Comparison of ENCODE assay signal across 16 cellular contexts in the genomic region with DNA sequence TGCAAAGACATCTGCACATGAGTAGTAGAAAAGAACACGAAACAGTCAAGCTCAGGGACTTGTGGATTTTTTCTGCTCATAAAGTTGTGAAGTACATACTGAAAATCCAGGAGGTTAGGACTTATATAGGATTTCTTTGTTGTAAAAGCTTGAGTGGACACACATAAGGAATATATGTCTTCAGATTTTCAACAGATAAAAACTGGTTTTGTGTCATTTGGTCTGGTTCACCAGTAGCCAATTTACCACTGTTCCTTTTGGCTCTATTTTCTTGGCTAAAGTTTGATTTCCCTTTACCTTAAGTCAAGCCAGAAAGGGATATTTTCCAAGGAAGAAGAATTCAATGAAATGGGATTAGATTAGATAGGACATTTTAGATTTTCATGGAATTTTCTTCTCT.
DNase-seq lines count a peak whose midpoint lies in the region; ATAC-seq and TF ChIP-seq lines count a peak whose summit lies in the region.
"Had no signal": no experiment of that assay in that cellular context is flagged by ENCODE, and none has a peak within 500 bp of the region (broad histone marks: within the 10 kb centered on the region; RNA-seq: fewer than 3 reads in every experiment).

No MANE protein-coding gene starts in this region.

- DNase-seq in natural killer cell treated with Interleukin-12 subunit alpha and Interleukin-12 subunit beta and Interleukin-15 and Interleukin-18, amount 100 ng/mL, for 72 hours (ENCODE audit: low spot score) = no peak
- DNase-seq in natural killer cell = no peak
- peak; percentile 72 for DNase-seq in LNCaP clone FGC (ENCODE audit: low read depth)
- no peak for DNase-seq in psoas muscle
- no peak for DNase-seq in iPS-NIHi7 (ENCODE audit: extremely low spot score)
- DNase-seq: C1 segment of cervical spinal cord; Calu3; CD4-positive, alpha-beta memory T cell; COR-L47; DMS53; DMS79 treated with DMSO at 0.1 percent for 48 hours; GF-D8; H9 had no signal

- peak overlapping the region; percentile 75 for H3K27ac ChIP-seq in psoas muscle

- H3K36me3 Mint-ChIP-seq in natural killer cell treated with Interleukin-12 subunit alpha and Interleukin-12 subunit beta and Interleukin-15 and Interleukin-18, amount 100 ng/mL, for 72 hours = peaks cover 37% of the 10 kb centered on the region
- no peaks in the 10 kb centered on the region for H3K36me3 Mint-ChIP-seq in natural killer cell

- WGBS in psoas muscle, 3 donors = 78 to 92% (median 89%) methylated on average over 1 of the region's 1 CpG

- no peaks in the 10 kb centered on the region for H3K27me3 ChIP-seq in psoas muscle (ENCODE audit: insufficient read depth in 3 of 3, low read length in 2 of 3)

- no peaks in the 10 kb centered on the region for H3K36me3 ChIP-seq in psoas muscle (ENCODE audit: insufficient read depth in 1 of 2, low read depth in 1 of 2)

- H3K4me1 Mint-ChIP-seq in natural killer cell treated with Interleukin-12 subunit alpha and Interleukin-12 subunit beta and Interleukin-15 and Interleukin-18, amount 100 ng/mL, for 72 hours (ENCODE audit: low read depth in 2 of 2) = peaks cover 68 to 70% of the 10 kb centered on the region in 2 donors
- H3K4me1 Mint-ChIP-seq in natural killer cell = peaks cover 29 to 41% of the 10 kb centered on the region in 2 donors
- H3K4me1 Mint-ChIP-seq: CD4-positive, alpha-beta memory T cell had no signal

- no peak overlapping the region for H3K4me3 Mint-ChIP-seq in natural killer cell treated with Interleukin-12 subunit alpha and Interleukin-12 subunit beta and Interleukin-15 and Interleukin-18, amount 100 ng/mL, for 72 hours
- no peak overlapping the region for H3K4me3 Mint-ChIP-seq in natural killer cell
- H3K4me3 Mint-ChIP-seq: CD4-positive, alpha-beta memory T cell; GM23338; H9 had no signal

- H3K4me1 ChIP-seq in psoas muscle = peaks cover 32% of the 10 kb centered on the region

- H3K4me3 ChIP-seq in LNCaP clone FGC (ENCODE audit: low read depth, low read length) (no peak overlapping the region), psoas muscle (no peak overlapping the region)
- H3K4me3 ChIP-seq: GM23338 had no signal

- peaks cover 6% of the 10 kb centered on the region for H3K9me3 Mint-ChIP-seq in natural killer cell treated with Interleukin-12 subunit alpha and Interleukin-12 subunit beta and Interleukin-15 and Interleukin-18, amount 100 ng/mL, for 72 hours
- H3K9me3 Mint-ChIP-seq in natural killer cell = no peaks in the 10 kb centered on the region

- no peaks in the 10 kb centered on the region for H3K9me3 ChIP-seq in psoas muscle

- intact Hi-C loops in natural killer cell (cut with micrococcal nuclease) = loop anchor here (10.0 kb wide), 1 partner anchor 626 kb away; no protein-coding TSS in a partner anchor
- intact Hi-C loops in psoas muscle (cut with DNase I) = no loop called here

- peak overlapping the region; percentile 54 to 95 for H3K27ac Mint-ChIP-seq in natural killer cell treated with Interleukin-12 subunit alpha and Interleukin-12 subunit beta and Interleukin-15 and Interleukin-18, amount 100 ng/mL, for 72 hours
- H3K27ac Mint-ChIP-seq in natural killer cell = no peak overlapping the region
- H3K27ac Mint-ChIP-seq: GM23338 had no signal

- no peaks in the 10 kb centered on the region for H3K27me3 Mint-ChIP-seq in natural killer cell treated with Interleukin-12 subunit alpha and Interleukin-12 subunit beta and Interleukin-15 and Interleukin-18, amount 100 ng/mL, for 72 hours
- H3K27me3 Mint-ChIP-seq in natural killer cell (ENCODE audit: low read depth in 2 of 2) = no peaks in the 10 kb centered on the region
- H3K27me3 Mint-ChIP-seq: CD4-positive, alpha-beta memory T cell had no signal

- no peak for ATAC-seq in natural killer cell treated with Interleukin-12 subunit alpha and Interleukin-12 subunit beta and Interleukin-15 and Interleukin-18, amount 100 ng/mL, for 72 hours
- ATAC-seq in natural killer cell (no peak), psoas muscle (no peak), HG02970 (IDR thresholded peaks at IDR 0.05; ENCODE audit: low FRiP score, unreplicated experiment) (no peak)
- ATAC-seq: GM23338, HCT116 had no signal

- TF ChIP-seq CTCF in natural killer cell (IDR thresholded peaks at IDR 0.05) (no peak), LNCaP clone FGC (IDR thresholded peaks at IDR 0.05; ENCODE audit: control insufficient read depth, extremely low read depth, insufficient read depth) (no peak), psoas muscle (IDR thresholded peaks at IDR 0.05) (no peak)

Comparison
In these comparisons a context has a peak if more than half of its experiments do, and no peak if none do; other contexts are left out.
1. H3K27ac Mint-ChIP-seq: peak in natural killer cell treated with Interleukin-12 subunit alpha and Interleukin-12 subunit beta and Interleukin-15 and Interleukin-18, amount 100 ng/mL, for 72 hours (2 of 2); none in natural killer cell (0 of 2).